1 cellular context compared by ENCODE assay signal in genomic region chr1:234612352-234613127, GRCh38.
A peak's percentile ranks its signal among the peaks of the same experiment; 100 is the strongest.
TF ChIP-seq lines count a peak whose summit lies in the region.

No MANE protein-coding gene starts in this region.

TF ChIP-seq in HepG2, 621 proteins besides CTCF, POLR2A, EP300 and RAD21 (continued from another document and continues in another):
- peak; percentile 92 for TF ChIP-seq MLX (CRISPR knock-in tag; IDR thresholded peaks at IDR 0.05)
- 0 out of 2 replicates have a peak, but pooled peaks have one; percentile 51 for TF ChIP-seq ARHGAP35 (CRISPR knock-in tag; IDR thresholded peaks at IDR 0.05; ENCODE audit: borderline replicate concordance)
- TF ChIP-seq ZNF276 (CRISPR knock-in tag; IDR thresholded peaks at IDR 0.05; ENCODE audit: low read depth) = no peak
- TF ChIP-seq GPN1 (CRISPR knock-in tag; IDR thresholded peaks at IDR 0.05; ENCODE audit: borderline replicate concordance) = no peak
- no peak for TF ChIP-seq NCOA5 (CRISPR knock-in tag; IDR thresholded peaks at IDR 0.05)
- TF ChIP-seq, protein P1, sequence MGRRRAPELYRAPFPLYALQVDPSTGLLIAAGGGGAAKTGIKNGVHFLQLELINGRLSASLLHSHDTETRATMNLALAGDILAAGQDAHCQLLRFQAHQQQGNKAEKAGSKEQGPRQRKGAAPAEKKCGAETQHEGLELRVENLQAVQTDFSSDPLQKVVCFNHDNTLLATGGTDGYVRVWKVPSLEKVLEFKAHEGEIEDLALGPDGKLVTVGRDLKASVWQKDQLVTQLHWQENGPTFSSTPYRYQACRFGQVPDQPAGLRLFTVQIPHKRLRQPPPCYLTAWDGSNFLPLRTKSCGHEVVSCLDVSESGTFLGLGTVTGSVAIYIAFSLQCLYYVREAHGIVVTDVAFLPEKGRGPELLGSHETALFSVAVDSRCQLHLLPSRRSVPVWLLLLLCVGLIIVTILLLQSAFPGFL (CRISPR knock-in tag; IDR thresholded peaks at IDR 0.05) = no peak
- peak; percentile 72; the same call in 1 of the 2 replicates for TF ChIP-seq CSRNP1 (CRISPR knock-in tag; IDR thresholded peaks at IDR 0.05)
- TF ChIP-seq ZNF710 (CRISPR knock-in tag; IDR thresholded peaks at IDR 0.05; ENCODE audit: borderline replicate concordance) = peak; percentile 95; the same call in 1 of the 2 replicates
- TF ChIP-seq ZBTB7A (CRISPR knock-in tag; IDR thresholded peaks at IDR 0.05) = peak; percentile 89
- peak; percentile 99 for TF ChIP-seq DDIT3 (CRISPR knock-in tag; IDR thresholded peaks at IDR 0.05)
- peak; percentile 83; the same call in 1 of the 2 replicates for TF ChIP-seq MYPOP (CRISPR knock-in tag; IDR thresholded peaks at IDR 0.05)
- TF ChIP-seq, protein P2, sequence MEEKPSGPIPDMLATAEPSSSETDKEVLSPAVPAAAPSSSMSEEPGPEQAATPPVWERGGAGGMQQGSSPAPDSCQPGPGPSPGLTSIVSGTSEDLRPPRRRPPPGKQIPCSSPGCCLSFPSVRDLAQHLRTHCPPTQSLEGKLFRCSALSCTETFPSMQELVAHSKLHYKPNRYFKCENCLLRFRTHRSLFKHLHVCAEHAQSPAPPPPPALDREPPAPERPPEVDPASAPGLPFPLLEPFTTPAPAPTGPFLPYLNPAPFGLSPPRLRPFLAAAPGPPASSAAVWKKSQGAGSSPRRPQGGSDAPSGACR (CRISPR knock-in tag; IDR thresholded peaks at IDR 0.05) = 0 out of 2 replicates have a peak, but pooled peaks have one; percentile 60
- TF ChIP-seq MTF2 (CRISPR knock-in tag; IDR thresholded peaks at IDR 0.05; ENCODE audit: borderline replicate concordance) = no peak
- no peak for TF ChIP-seq ZNF549 (CRISPR knock-in tag; IDR thresholded peaks at IDR 0.05)
- TF ChIP-seq PAX8 (CRISPR knock-in tag; IDR thresholded peaks at IDR 0.05; ENCODE audit: borderline replicate concordance) = no peak
- peak; percentile 99 for TF ChIP-seq ERF (CRISPR knock-in tag; IDR thresholded peaks at IDR 0.05)
- peak; percentile 92 for TF ChIP-seq PITX1 (CRISPR knock-in tag; IDR thresholded peaks at IDR 0.05)
- no peak; the same call in 1 of the 2 replicates for TF ChIP-seq DZIP1 (CRISPR knock-in tag; IDR thresholded peaks at IDR 0.05)
- TF ChIP-seq ZBTB21 (CRISPR knock-in tag; IDR thresholded peaks at IDR 0.05) = no peak
- peak; percentile 31; the same call in 1 of the 2 replicates for TF ChIP-seq REL (CRISPR knock-in tag; conservative IDR thresholded peaks at IDR 0.05)
- no peak for TF ChIP-seq ZNF550 (CRISPR knock-in tag; IDR thresholded peaks at IDR 0.05; ENCODE audit: borderline replicate concordance)
- TF ChIP-seq RBM39 (IDR thresholded peaks at IDR 0.05; ENCODE audit: low read depth, low read length, poor library complexity, severe bottlenecking) = no peak
- TF ChIP-seq PLRG1 (conservative IDR thresholded peaks at IDR 0.05) = no peak
- TF ChIP-seq IKZF1 (IDR thresholded peaks at IDR 0.05) = no peak
- peak; percentile 94 for TF ChIP-seq HDAC1 (CRISPR knock-in tag; IDR thresholded peaks at IDR 0.05)
- peak; percentile 67; the same call in 1 of the 2 replicates for TF ChIP-seq ZC3H13 (CRISPR knock-in tag; IDR thresholded peaks at IDR 0.05)
- no peak for TF ChIP-seq EED (CRISPR knock-in tag; IDR thresholded peaks at IDR 0.05)
- 0 out of 2 replicates have a peak, but pooled peaks have one; percentile 57 for TF ChIP-seq ZNF747 (CRISPR knock-in tag; IDR thresholded peaks at IDR 0.05; ENCODE audit: borderline replicate concordance)
- TF ChIP-seq, protein P3, sequence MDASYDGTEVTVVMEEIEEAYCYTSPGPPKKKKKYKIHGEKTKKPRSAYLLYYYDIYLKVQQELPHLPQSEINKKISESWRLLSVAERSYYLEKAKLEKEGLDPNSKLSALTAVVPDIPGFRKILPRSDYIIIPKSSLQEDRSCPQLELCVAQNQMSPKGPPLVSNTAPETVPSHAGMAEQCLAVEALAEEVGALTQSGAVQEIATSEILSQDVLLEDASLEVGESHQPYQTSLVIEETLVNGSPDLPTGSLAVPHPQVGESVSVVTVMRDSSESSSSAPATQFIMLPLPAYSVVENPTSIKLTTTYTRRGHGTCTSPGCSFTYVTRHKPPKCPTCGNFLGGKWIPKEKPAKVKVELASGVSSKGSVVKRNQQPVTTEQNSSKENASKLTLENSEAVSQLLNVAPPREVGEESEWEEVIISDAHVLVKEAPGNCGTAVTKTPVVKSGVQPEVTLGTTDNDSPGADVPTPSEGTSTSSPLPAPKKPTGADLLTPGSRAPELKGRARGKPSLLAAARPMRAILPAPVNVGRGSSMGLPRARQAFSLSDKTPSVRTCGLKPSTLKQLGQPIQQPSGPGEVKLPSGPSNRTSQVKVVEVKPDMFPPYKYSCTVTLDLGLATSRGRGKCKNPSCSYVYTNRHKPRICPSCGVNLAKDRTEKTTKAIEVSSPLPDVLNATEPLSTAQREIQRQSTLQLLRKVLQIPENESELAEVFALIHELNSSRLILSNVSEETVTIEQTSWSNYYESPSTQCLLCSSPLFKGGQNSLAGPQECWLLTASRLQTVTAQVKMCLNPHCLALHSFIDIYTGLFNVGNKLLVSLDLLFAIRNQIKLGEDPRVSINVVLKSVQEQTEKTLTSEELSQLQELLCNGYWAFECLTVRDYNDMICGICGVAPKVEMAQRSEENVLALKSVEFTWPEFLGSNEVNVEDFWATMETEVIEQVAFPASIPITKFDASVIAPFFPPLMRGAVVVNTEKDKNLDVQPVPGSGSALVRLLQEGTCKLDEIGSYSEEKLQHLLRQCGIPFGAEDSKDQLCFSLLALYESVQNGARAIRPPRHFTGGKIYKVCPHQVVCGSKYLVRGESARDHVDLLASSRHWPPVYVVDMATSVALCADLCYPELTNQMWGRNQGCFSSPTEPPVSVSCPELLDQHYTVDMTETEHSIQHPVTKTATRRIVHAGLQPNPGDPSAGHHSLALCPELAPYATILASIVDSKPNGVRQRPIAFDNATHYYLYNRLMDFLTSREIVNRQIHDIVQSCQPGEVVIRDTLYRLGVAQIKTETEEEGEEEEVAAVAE (CRISPR knock-in tag; IDR thresholded peaks at IDR 0.05; ENCODE audit: borderline replicate concordance) = peak; percentile 91
- peak; percentile 39; the same call in 1 of the 2 replicates for TF ChIP-seq ESRRA (CRISPR knock-in tag; IDR thresholded peaks at IDR 0.05; ENCODE audit: low read depth)
- peak; percentile 93 for TF ChIP-seq PATZ1 (CRISPR knock-in tag; IDR thresholded peaks at IDR 0.05)
- peak; percentile 98 for TF ChIP-seq SOX5 (CRISPR knock-in tag; IDR thresholded peaks at IDR 0.05; ENCODE audit: borderline replicate concordance)
- no peak for TF ChIP-seq ZNF83 (CRISPR knock-in tag; IDR thresholded peaks at IDR 0.05; ENCODE audit: borderline replicate concordance)
- TF ChIP-seq HNRNPLL (IDR thresholded peaks at IDR 0.05; ENCODE audit: low read depth, low read length, poor library complexity, severe bottlenecking) = no peak
- no peak for TF ChIP-seq NFRKB (IDR thresholded peaks at IDR 0.05)
- TF ChIP-seq ARNTL (CRISPR knock-in tag; IDR thresholded peaks at IDR 0.05) = peak; percentile 92
- peak; percentile 99 for TF ChIP-seq SKIL (CRISPR knock-in tag; IDR thresholded peaks at IDR 0.05; ENCODE audit: borderline replicate concordance)
- TF ChIP-seq HOXA5 (CRISPR knock-in tag; IDR thresholded peaks at IDR 0.05) = peak; percentile 90
